In the genomic region with DNA sequence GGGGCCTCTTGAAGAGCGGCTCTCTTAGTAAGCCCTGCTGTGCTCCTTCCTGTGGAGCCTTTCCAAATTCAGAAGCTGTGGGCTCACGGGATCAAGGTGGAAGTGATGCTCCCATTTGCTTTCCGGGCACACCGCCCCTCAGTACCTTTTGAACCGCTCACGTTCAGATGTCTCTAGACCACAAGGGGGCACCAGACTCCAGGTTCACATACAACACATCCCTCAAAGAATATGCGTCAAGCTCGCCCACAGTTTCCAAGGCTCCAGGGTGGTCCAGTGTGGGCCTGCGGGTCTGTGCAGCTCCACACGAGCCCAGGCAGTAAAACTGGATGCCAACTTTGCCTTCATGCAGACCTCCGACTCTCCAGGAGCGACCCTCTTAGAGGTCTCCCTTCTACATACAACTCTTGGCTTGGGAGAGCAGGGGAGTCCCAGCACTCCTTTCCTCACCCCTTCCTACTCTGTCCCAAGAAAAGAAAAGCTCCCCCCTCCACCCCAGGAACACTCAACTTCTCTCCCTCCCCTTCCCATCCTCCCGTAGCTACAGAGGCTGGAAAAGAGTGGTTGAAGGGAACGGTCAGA, we compare ENCODE assay signal across 8 cellular contexts. TPM values are rescaled to one million over a fixed set of nuclear protein-coding genes. Genes with fewer than 3 reads are reported as not detected.
DNase-seq lines count a peak whose midpoint lies in the region; ATAC-seq and TF ChIP-seq lines count a peak whose summit lies in the region.

No MANE protein-coding gene starts in this region.

- DNase-seq in ACHN (peak; percentile 16), HuH-7.5 (ENCODE audit: low spot score) (peak; percentile 22), RWPE1 (ENCODE audit: low spot score) (peak; percentile 18), Right ventricle myocardium superior (peak; percentile 46), retina (peak; percentile 74), NCI-H1048 (lab: John Stamatoyannopoulos, UW) (no peak)
- peak; percentile 60 for DNase-seq in activated naive CD4-positive, alpha-beta T cell treated with Interleukin-2 at 50 U/mL for 16 hours

- no peak overlapping the region for H3K27ac ChIP-seq in RWPE1

- peak; percentile 57 for TF ChIP-seq CTCF in RWPE1 (conservative IDR thresholded peaks at IDR 0.05; ENCODE audit: low read depth)

- POLR2A ChIA-PET in RWPE1 (lab: Yijun Ruan, JAX; ENCODE audit: low non-redundant PET) = no interaction called here

- intact Hi-C loops in Right ventricle myocardium superior (cut with DNase I) = no loop called here

- peak; percentile 89 for ATAC-seq in GM18511 (IDR thresholded peaks at IDR 0.05; ENCODE audit: unreplicated experiment)
- ATAC-seq in Right ventricle myocardium superior (ENCODE audit: poor library complexity) = peak; percentile 80

- CTCF ChIA-PET in RWPE1 (lab: Yijun Ruan, JAX) = interaction anchor here (0.5 to 1.0 kb wide), 5 partner anchors 13 to 87 kb away, joined by 3 to 4 read pairs (median 4); no protein-coding TSS in a partner anchor

- in situ Hi-C loops in ACHN (cut with HindIII; ENCODE audit: low pct_ligation_motif_present, low pct_unique_long_range_greater_than_20kb, low sequenced_read_pairs) = no loop called here

RNA-seq across cellular contexts. Expression of a gene that starts 11.0 kb away (rescaled TPM):
- not detected for total RNA-seq in Right ventricle myocardium superior

RNA-seq across cellular contexts. Expression of a gene that starts 57.6 kb away (rescaled TPM):
- not detected for total RNA-seq in Right ventricle myocardium superior
